Comparison of ENCODE assay signal across 8 cellular contexts in the genomic region with DNA sequence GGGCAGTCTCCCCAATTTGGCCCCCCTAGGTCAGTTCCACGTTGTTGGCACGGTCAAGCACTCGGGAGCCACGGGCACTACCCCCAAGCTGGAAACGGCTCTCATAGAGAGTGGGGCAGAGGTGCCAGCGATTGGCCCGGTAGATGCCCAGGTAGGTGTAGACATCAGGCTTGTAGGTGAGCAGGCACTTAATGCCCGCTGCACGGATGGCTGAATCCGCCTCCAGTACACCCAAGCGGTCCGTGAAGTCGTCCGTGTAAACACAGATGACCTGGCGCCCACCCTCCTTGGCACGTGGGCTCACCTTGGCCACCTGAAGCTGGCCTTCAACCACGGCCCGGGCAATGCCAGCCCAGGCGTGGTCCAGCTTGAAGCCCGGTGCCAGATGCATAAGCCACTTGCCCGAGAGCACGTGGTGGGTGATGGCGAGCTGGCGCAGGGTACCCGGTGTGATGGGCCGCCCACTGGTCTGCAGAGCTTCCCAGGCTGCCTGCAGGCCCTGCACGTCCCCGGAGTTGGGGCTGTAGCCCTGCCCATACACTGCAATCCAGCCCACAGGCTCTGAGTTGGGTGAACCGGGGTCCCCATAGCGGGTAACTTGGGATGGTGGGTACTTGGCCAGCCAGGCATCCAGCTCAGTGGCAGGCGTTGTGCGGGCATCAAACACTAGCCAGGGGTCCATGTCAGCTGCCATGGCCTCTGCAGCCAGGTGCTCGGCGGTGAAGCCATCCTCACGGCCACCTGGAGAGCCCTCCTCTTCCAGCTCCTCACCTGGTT. TPM values are rescaled to one million over a fixed set of nuclear protein-coding genes. Genes with fewer than 3 reads are reported as not detected.
DNase-seq lines count a peak whose midpoint lies in the region; ATAC-seq and TF ChIP-seq lines count a peak whose summit lies in the region.

No MANE protein-coding gene starts in this region.

- POLR2A ChIA-PET in HEK293 (lab: Yijun Ruan, JAX), result interaction anchor here (1.3 to 2.3 kb wide), 4 partner anchors 27 to 302 kb away, joined by 3 to 12 read pairs (median 6); a partner anchor contains a TSS

- no peak overlapping the region for H3K27ac ChIP-seq in HEK293 (ENCODE audit: extremely low read depth, low read depth, low read length)

- H3K9me3 Mint-ChIP-seq in activated T-helper 17 cell treated with anti-CD3 and anti-CD28 coated beads, Interleukin-2, amount 50 U/mL, for 72 hours, result no peaks in the 10 kb centered on the region
- no peaks in the 10 kb centered on the region for H3K9me3 Mint-ChIP-seq in stimulated activated naive B cell treated with anti-CD40 and anti-IgM and Interleukin-4, amounts not matched to agents 10 μg/mL and 1 μg/mL and 100 μg/mL, for 72 hours

- H3K4me3 ChIP-seq in HEK293 (ENCODE audit: low read depth, low read length) (peak overlapping the region; percentile 63), iPS-18c (ENCODE audit: insufficient read depth, low read depth, low read length) (peak overlapping the region; percentile 94)

- no peaks in the 10 kb centered on the region; the same call in 1 of the 2 replicates for H3K4me1 ChIP-seq in HEK293 (ENCODE audit: control insufficient read depth, insufficient read depth, low read length)

- peaks cover 0 to 10% of the 10 kb centered on the region in 2 experiments; a peak in 1 of 3 replicates for H3K36me3 ChIP-seq in HEK293 (ENCODE audit: control insufficient read depth in 2 of 2, insufficient read depth in 1 of 2, low read length in 2 of 2)

- CTCF ChIA-PET in HEK293 (lab: Yijun Ruan, JAX), result interaction anchor here (0.5 to 1.2 kb wide), 10 partner anchors 27 to 324 kb away, joined by 3 to 6 read pairs (median 3); a partner anchor contains a TSS

- no peak for TF ChIP-seq CTCF in HEK293 (tag by site-specific recombination; IDR thresholded peaks at IDR 0.05)

- peak overlapping the region; percentile 89 for H3K27ac Mint-ChIP-seq in activated T-helper 17 cell treated with anti-CD3 and anti-CD28 coated beads, Interleukin-2, amount 50 U/mL, for 72 hours
- H3K27ac Mint-ChIP-seq in stimulated activated naive B cell treated with anti-CD40 and anti-IgM and Interleukin-4, amounts not matched to agents 10 μg/mL and 1 μg/mL and 100 μg/mL, for 72 hours, result peak overlapping the region; percentile 93

- no peaks in the 10 kb centered on the region for H3K9me3 ChIP-seq in HEK293 (ENCODE audit: control insufficient read depth, insufficient read depth, low read depth, low read length)
- no peaks in the 10 kb centered on the region for H3K9me3 ChIP-seq in iPS-18c (ENCODE audit: control insufficient read depth, insufficient read depth, low read length)

- no peak for DNase-seq in stimulated activated naive B cell treated with anti-CD40 and anti-IgM and Interleukin-4, amounts not matched to agents 10 μg/mL and 1 μg/mL and 100 μg/mL, for 72 hours
- DNase-seq in NCI-H1694 (lab: John Stamatoyannopoulos, UW), result no peak
- DNase-seq in UCSD-AML1 (lab: John Stamatoyannopoulos, UW; ENCODE audit: unreplicated experiment), result no peak

- H3K4me1 Mint-ChIP-seq in activated T-helper 17 cell treated with anti-CD3 and anti-CD28 coated beads, Interleukin-2, amount 50 U/mL, for 72 hours, result peaks cover 14% of the 10 kb centered on the region
- H3K4me1 Mint-ChIP-seq in stimulated activated naive B cell treated with anti-CD40 and anti-IgM and Interleukin-4, amounts not matched to agents 10 μg/mL and 1 μg/mL and 100 μg/mL, for 72 hours, result peaks cover 44 to 66% of the 10 kb centered on the region in 2 donors

- no peaks in the 10 kb centered on the region for H3K27me3 Mint-ChIP-seq in activated T-helper 17 cell treated with anti-CD3 and anti-CD28 coated beads, Interleukin-2, amount 50 U/mL, for 72 hours
- no peaks in the 10 kb centered on the region for H3K27me3 Mint-ChIP-seq in stimulated activated naive B cell treated with anti-CD40 and anti-IgM and Interleukin-4, amounts not matched to agents 10 μg/mL and 1 μg/mL and 100 μg/mL, for 72 hours

- no peak for ATAC-seq in activated T-helper 17 cell treated with anti-CD3 and anti-CD28 coated beads, Interleukin-2, amount 50 U/mL, for 72 hours (replicated peaks)
- no peak for ATAC-seq in stimulated activated naive B cell treated with anti-CD40 and anti-IgM and Interleukin-4, amounts not matched to agents 10 μg/mL and 1 μg/mL and 100 μg/mL, for 72 hours (replicated peaks)
- ATAC-seq in HG03039 (IDR thresholded peaks at IDR 0.05; ENCODE audit: unreplicated experiment) (no peak), HG03469 (IDR thresholded peaks at IDR 0.05; ENCODE audit: unreplicated experiment) (no peak)

- H3K4me3 Mint-ChIP-seq in activated T-helper 17 cell treated with anti-CD3 and anti-CD28 coated beads, Interleukin-2, amount 50 U/mL, for 72 hours, result peak overlapping the region; percentile 86
- H3K4me3 Mint-ChIP-seq in stimulated activated naive B cell treated with anti-CD40 and anti-IgM and Interleukin-4, amounts not matched to agents 10 μg/mL and 1 μg/mL and 100 μg/mL, for 72 hours, result peak overlapping the region; percentile 95 to 98

- peaks cover 30% of the 10 kb centered on the region for H3K36me3 Mint-ChIP-seq in activated T-helper 17 cell treated with anti-CD3 and anti-CD28 coated beads, Interleukin-2, amount 50 U/mL, for 72 hours (ENCODE audit: low read depth)
- H3K36me3 Mint-ChIP-seq in stimulated activated naive B cell treated with anti-CD40 and anti-IgM and Interleukin-4, amounts not matched to agents 10 μg/mL and 1 μg/mL and 100 μg/mL, for 72 hours, result peaks cover 22 to 28% of the 10 kb centered on the region in 2 donors

TF ChIP-seq in HEK293, 187 proteins besides CTCF, POLR2A, EP300 and RAD21 (continues in another document):
- TF ChIP-seq GFI1B (tag by site-specific recombination; IDR thresholded peaks at IDR 0.05) (no peak), ZFHX2 (tag by site-specific recombination; conservative IDR thresholded peaks at IDR 0.05) (peak; percentile 18; the same call in 1 of the 2 replicates), ZNF548 (tag by site-specific recombination; IDR thresholded peaks at IDR 0.05) (no peak), ZNF654 (tag by site-specific recombination; IDR thresholded peaks at IDR 0.05; ENCODE audit: low read depth) (no peak), ZNF76 (tag by site-specific recombination; IDR thresholded peaks at IDR 0.05; ENCODE audit: borderline replicate concordance, low read depth) (no peak), ZNF302 (tag by site-specific recombination; IDR thresholded peaks at IDR 0.05; ENCODE audit: low read depth) (no peak), EGR2 (tag by site-specific recombination; IDR thresholded peaks at IDR 0.05; ENCODE audit: low read depth) (peak; percentile 41; the same call in 1 of the 2 replicates)
- TF ChIP-seq, protein P1, sequence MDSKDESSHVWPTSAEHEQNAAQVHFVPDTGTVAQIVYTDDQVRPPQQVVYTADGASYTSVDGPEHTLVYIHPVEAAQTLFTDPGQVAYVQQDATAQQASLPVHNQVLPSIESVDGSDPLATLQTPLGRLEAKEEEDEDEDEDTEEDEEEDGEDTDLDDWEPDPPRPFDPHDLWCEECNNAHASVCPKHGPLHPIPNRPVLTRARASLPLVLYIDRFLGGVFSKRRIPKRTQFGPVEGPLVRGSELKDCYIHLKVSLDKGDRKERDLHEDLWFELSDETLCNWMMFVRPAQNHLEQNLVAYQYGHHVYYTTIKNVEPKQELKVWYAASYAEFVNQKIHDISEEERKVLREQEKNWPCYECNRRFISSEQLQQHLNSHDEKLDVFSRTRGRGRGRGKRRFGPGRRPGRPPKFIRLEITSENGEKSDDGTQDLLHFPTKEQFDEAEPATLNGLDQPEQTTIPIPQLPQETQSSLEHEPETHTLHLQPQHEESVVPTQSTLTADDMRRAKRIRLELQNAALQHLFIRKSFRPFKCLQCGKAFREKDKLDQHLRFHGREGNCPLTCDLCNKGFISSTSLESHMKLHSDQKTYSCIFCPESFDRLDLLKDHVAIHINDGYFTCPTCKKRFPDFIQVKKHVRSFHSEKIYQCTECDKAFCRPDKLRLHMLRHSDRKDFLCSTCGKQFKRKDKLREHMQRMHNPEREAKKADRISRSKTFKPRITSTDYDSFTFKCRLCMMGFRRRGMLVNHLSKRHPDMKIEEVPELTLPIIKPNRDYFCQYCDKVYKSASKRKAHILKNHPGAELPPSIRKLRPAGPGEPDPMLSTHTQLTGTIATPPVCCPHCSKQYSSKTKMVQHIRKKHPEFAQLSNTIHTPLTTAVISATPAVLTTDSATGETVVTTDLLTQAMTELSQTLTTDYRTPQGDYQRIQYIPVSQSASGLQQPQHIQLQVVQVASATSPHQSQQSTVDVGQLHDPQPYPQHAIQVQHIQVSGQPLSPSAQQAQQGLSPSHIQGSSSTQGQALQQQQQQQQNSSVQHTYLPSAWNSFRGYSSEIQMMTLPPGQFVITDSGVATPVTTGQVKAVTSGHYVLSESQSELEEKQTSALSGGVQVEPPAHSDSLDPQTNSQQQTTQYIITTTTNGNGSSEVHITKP (tag by site-specific recombination; IDR thresholded peaks at IDR 0.05), result 0 out of 2 replicates have a peak, but pooled peaks have one; percentile 16
- TF ChIP-seq, protein P2, sequence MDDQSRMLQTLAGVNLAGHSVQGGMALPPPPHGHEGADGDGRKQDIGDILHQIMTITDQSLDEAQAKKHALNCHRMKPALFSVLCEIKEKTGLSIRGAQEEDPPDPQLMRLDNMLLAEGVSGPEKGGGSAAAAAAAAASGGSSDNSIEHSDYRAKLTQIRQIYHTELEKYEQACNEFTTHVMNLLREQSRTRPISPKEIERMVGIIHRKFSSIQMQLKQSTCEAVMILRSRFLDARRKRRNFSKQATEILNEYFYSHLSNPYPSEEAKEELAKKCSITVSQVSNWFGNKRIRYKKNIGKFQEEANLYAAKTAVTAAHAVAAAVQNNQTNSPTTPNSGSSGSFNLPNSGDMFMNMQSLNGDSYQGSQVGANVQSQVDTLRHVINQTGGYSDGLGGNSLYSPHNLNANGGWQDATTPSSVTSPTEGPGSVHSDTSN (CRISPR knock-in tag; IDR thresholded peaks at IDR 0.05), result no peak
- TF ChIP-seq, protein P3, sequence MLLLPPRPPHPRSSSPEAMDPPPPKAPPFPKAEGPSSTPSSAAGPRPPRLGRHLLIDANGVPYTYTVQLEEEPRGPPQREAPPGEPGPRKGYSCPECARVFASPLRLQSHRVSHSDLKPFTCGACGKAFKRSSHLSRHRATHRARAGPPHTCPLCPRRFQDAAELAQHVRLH (tag by site-specific recombination; IDR thresholded peaks at IDR 0.05), result no peak

RNA-seq across cellular contexts. Expression of a gene that starts 1.2 kb away (rescaled TPM):
- 10 to 100 TPM; 20.9 to 30.1 TPM for total RNA-seq in activated T-helper 17 cell treated with anti-CD3 and anti-CD28 coated beads, Interleukin-2, amount 50 U/mL, for 72 hours

RNA-seq across cellular contexts. Expression of a gene that starts 1.6 kb away (rescaled TPM):
- total RNA-seq in activated T-helper 17 cell treated with anti-CD3 and anti-CD28 coated beads, Interleukin-2, amount 50 U/mL, for 72 hours, result 10 to 100 TPM; 85.3 to 94.5 TPM

RNA-seq across cellular contexts. Expression of a gene that starts 17.4 kb away (rescaled TPM):
- 10 to 100 TPM; 18.7 to 24.8 TPM for total RNA-seq in activated T-helper 17 cell treated with anti-CD3 and anti-CD28 coated beads, Interleukin-2, amount 50 U/mL, for 72 hours

RNA-seq across cellular contexts. Expression of a gene that starts 27.1 kb away (rescaled TPM):
- 10 to 100 TPM; 21.0 to 37.2 TPM for total RNA-seq in activated T-helper 17 cell treated with anti-CD3 and anti-CD28 coated beads, Interleukin-2, amount 50 U/mL, for 72 hours

RNA-seq across cellular contexts. Expression of a gene that starts 27.7 kb away (rescaled TPM):
- not detected for total RNA-seq in activated T-helper 17 cell treated with anti-CD3 and anti-CD28 coated beads, Interleukin-2, amount 50 U/mL, for 72 hours
